In genomic region chr2:78739282-78739681, GRCh38 we compare ENCODE assay signal across 34 cellular contexts.
"Had no signal": no experiment of that assay in that cellular context is flagged by ENCODE, and none has a peak within 500 bp of the region (broad histone marks: within the 10 kb centered on the region; RNA-seq: fewer than 3 reads in every experiment).

No MANE protein-coding gene starts in this region.

- H3K4me3 ChIP-seq: MG63 had no signal

- H3K27me3 ChIP-seq: MG63 had no signal

- H3K36me3 ChIP-seq: MG63 had no signal

- DNase-seq: Karpas-422, Kasumi-1, MG63, MM.1S, MV-4-11, NCI-H1048, NCI-H1092, NCI-H1092 treated with DMSO at 0.1 percent for 48 hours, NCI-H1105, NCI-H1105 treated with DMSO at 0.1 percent for 48 hours, NCI-H1417, NCI-H1417 treated with DMSO at 0.1 percent for 48 hours, NCI-H1436, NCI-H1436 treated with DMSO at 0.1 percent for 48 hours, NCI-H146, NCI-H1694, NCI-H1694 treated with DMSO at 0.1 percent for 48 hours, NCI-H187, NCI-H187 treated with DMSO at 0.1 percent for 48 hours, NCI-H1930, NCI-H2029, NCI-H2029 treated with DMSO at 0.1 percent for 48 hours, NCI-H2081, NCI-H2081 treated with DMSO at 0.1 percent for 48 hours, NCI-H2107, NCI-H2171, NCI-H2171 treated with DMSO at 0.1 percent for 48 hours, NCI-H2227 treated with DMSO at 0.1 percent for 48 hours, NCI-H226, NCI-H345, NCI-H446, NCI-H446 treated with DMSO at 0.1 percent for 48 hours, NCI-H510A, NCI-H510A treated with DMSO at 0.1 percent for 48 hours had no signal

- H3K9me3 ChIP-seq: MG63 had no signal
